ENCODE assay signal across 1 cellular context in the genomic region with DNA sequence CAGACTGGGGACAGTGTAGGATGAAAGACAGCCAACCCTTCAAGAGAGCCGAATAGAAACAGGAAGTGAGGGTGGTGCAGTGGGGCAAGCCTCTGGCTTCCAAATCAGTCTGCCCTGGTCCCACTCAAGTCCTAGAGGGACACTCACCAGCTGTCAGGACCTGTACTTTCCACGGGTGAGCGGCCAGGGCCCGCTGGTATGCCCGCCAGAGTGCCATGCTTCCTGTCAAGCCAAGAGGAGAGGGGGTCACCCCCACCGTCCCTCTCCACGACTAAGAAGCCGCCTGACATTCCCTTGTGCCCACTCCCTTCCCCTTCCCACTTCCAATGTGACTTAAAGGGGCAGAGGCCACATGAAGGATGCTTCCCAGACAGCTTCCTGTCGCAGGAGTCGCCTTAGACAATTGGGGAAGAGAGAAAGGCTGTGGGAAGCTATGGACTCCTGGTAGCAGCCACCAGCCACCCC.
TF ChIP-seq lines count a peak whose summit lies in the region.

No MANE protein-coding gene starts in this region.

TF ChIP-seq in K562, 482 proteins besides CTCF, POLR2A, EP300 and RAD21 (continued from another document):
- TF ChIP-seq, protein P1, sequence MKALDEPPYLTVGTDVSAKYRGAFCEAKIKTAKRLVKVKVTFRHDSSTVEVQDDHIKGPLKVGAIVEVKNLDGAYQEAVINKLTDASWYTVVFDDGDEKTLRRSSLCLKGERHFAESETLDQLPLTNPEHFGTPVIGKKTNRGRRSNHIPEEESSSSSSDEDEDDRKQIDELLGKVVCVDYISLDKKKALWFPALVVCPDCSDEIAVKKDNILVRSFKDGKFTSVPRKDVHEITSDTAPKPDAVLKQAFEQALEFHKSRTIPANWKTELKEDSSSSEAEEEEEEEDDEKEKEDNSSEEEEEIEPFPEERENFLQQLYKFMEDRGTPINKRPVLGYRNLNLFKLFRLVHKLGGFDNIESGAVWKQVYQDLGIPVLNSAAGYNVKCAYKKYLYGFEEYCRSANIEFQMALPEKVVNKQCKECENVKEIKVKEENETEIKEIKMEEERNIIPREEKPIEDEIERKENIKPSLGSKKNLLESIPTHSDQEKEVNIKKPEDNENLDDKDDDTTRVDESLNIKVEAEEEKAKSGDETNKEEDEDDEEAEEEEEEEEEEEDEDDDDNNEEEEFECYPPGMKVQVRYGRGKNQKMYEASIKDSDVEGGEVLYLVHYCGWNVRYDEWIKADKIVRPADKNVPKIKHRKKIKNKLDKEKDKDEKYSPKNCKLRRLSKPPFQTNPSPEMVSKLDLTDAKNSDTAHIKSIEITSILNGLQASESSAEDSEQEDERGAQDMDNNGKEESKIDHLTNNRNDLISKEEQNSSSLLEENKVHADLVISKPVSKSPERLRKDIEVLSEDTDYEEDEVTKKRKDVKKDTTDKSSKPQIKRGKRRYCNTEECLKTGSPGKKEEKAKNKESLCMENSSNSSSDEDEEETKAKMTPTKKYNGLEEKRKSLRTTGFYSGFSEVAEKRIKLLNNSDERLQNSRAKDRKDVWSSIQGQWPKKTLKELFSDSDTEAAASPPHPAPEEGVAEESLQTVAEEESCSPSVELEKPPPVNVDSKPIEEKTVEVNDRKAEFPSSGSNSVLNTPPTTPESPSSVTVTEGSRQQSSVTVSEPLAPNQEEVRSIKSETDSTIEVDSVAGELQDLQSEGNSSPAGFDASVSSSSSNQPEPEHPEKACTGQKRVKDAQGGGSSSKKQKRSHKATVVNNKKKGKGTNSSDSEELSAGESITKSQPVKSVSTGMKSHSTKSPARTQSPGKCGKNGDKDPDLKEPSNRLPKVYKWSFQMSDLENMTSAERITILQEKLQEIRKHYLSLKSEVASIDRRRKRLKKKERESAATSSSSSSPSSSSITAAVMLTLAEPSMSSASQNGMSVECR (CRISPR knock-in tag; IDR thresholded peaks at IDR 0.05) = peak; percentile 40
- TF ChIP-seq CHD2 (IDR thresholded peaks at IDR 0.05; ENCODE audit: low read depth, low read length) (no peak), MEF2A (IDR thresholded peaks at IDR 0.05; ENCODE audit: control insufficient read depth, low read depth, low read length) (no peak), ZNF24 (IDR thresholded peaks at IDR 0.05) (no peak), MCM5 (IDR thresholded peaks at IDR 0.05; ENCODE audit: low read depth) (no peak), ZNF263 (CRISPR knock-in tag; IDR thresholded peaks at IDR 0.05; ENCODE audit: borderline replicate concordance) (no peak), MYC (IDR thresholded peaks at IDR 0.05; ENCODE audit: low read depth, low read length) (no peak), MYC (CRISPR knock-in tag; IDR thresholded peaks at IDR 0.05; ENCODE audit: borderline replicate concordance, low read depth) (no peak), MBD2 (IDR thresholded peaks at IDR 0.05; ENCODE audit: borderline replicate concordance, low read depth) (no peak), SNRNP70 (optimal IDR thresholded peaks at IDR 0.05; ENCODE audit: low read depth, low read length) (no peak), CHD1 (IDR thresholded peaks at IDR 0.05; ENCODE audit: low read length) (no peak), POLR3A (IDR thresholded peaks at IDR 0.05; ENCODE audit: borderline replicate concordance, extremely low read depth, insufficient read depth, insufficient read length) (no peak), ZNF668 (CRISPR knock-in tag; IDR thresholded peaks at IDR 0.05) (no peak), MAFG (tag; conservative IDR thresholded peaks at IDR 0.05) (no peak), SRSF7 (optimal IDR thresholded peaks at IDR 0.05; ENCODE audit: low read depth, low read length) (no peak), ELF1 (tag; IDR thresholded peaks at IDR 0.05) (no peak), TCF7 (IDR thresholded peaks at IDR 0.05; ENCODE audit: borderline replicate concordance) (no peak), PPARD (CRISPR knock-in tag; IDR thresholded peaks at IDR 0.05) (no peak), HIVEP1 (CRISPR knock-in tag; IDR thresholded peaks at IDR 0.05) (no peak), ZNF311 (CRISPR knock-in tag; IDR thresholded peaks at IDR 0.05) (no peak), SRSF3 (IDR thresholded peaks at IDR 0.05; ENCODE audit: insufficient read depth, low read length) (0 out of 2 replicates have a peak, but pooled peaks have one; percentile 52), SPI1 (IDR thresholded peaks at IDR 0.05; ENCODE audit: borderline replicate concordance, low read depth, low read length) (peak; percentile 96), TGIF2 (CRISPR knock-in tag; IDR thresholded peaks at IDR 0.05) (no peak), FOXJ3 (CRISPR knock-in tag; IDR thresholded peaks at IDR 0.05) (no peak), ZNF121 (CRISPR knock-in tag; conservative IDR thresholded peaks at IDR 0.05) (no peak), ZNF324 (CRISPR knock-in tag; IDR thresholded peaks at IDR 0.05) (no peak), HMG20A (CRISPR knock-in tag; conservative IDR thresholded peaks at IDR 0.05) (no peak), TOE1 (IDR thresholded peaks at IDR 0.05; ENCODE audit: borderline replicate concordance) (no peak), TOE1 (CRISPR knock-in tag; IDR thresholded peaks at IDR 0.05; ENCODE audit: borderline replicate concordance, low read depth) (peak; percentile 59; the same call in 1 of the 2 replicates), IFI16 (CRISPR knock-in tag; IDR thresholded peaks at IDR 0.05) (no peak), CREM (IDR thresholded peaks at IDR 0.05; ENCODE audit: low read depth) (no peak), EWSR1 (IDR thresholded peaks at IDR 0.05; ENCODE audit: borderline replicate concordance, low read depth, partially characterized antibody) (no peak), ETS2 (tag; IDR thresholded peaks at IDR 0.05; ENCODE audit: borderline replicate concordance, poor library complexity, severe bottlenecking) (no peak)
- TF ChIP-seq, protein P2, sequence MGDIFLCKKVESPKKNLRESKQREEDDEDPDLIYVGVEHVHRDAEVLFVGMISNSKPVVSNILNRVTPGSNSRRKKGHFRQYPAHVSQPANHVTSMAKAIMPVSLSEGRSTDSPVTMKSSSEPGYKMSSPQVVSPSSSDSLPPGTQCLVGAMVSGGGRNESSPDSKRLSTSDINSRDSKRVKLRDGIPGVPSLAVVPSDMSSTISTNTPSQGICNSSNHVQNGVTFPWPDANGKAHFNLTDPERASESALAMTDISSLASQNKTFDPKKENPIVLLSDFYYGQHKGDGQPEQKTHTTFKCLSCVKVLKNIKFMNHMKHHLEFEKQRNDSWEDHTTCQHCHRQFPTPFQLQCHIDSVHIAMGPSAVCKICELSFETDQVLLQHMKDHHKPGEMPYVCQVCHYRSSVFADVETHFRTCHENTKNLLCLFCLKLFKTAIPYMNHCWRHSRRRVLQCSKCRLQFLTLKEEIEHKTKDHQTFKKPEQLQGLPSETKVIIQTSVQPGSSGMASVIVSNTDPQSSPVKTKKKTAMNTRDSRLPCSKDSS (IDR thresholded peaks at IDR 0.05; ENCODE audit: low read depth, partially characterized antibody) = no peak
- TF ChIP-seq, protein P3, sequence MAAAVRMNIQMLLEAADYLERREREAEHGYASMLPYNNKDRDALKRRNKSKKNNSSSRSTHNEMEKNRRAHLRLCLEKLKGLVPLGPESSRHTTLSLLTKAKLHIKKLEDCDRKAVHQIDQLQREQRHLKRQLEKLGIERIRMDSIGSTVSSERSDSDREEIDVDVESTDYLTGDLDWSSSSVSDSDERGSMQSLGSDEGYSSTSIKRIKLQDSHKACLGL (CRISPR knock-in tag; IDR thresholded peaks at IDR 0.05; ENCODE audit: borderline replicate concordance, poor library complexity, severe bottlenecking) = no peak
- TF ChIP-seq, protein P4, sequence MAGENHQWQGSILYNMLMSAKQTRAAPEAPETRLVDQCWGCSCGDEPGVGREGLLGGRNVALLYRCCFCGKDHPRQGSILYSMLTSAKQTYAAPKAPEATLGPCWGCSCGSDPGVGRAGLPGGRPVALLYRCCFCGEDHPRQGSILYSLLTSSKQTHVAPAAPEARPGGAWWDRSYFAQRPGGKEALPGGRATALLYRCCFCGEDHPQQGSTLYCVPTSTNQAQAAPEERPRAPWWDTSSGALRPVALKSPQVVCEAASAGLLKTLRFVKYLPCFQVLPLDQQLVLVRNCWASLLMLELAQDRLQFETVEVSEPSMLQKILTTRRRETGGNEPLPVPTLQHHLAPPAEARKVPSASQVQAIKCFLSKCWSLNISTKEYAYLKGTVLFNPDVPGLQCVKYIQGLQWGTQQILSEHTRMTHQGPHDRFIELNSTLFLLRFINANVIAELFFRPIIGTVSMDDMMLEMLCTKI (IDR thresholded peaks at IDR 0.05; ENCODE audit: partially characterized antibody) = no peak
- TF ChIP-seq, protein P5, sequence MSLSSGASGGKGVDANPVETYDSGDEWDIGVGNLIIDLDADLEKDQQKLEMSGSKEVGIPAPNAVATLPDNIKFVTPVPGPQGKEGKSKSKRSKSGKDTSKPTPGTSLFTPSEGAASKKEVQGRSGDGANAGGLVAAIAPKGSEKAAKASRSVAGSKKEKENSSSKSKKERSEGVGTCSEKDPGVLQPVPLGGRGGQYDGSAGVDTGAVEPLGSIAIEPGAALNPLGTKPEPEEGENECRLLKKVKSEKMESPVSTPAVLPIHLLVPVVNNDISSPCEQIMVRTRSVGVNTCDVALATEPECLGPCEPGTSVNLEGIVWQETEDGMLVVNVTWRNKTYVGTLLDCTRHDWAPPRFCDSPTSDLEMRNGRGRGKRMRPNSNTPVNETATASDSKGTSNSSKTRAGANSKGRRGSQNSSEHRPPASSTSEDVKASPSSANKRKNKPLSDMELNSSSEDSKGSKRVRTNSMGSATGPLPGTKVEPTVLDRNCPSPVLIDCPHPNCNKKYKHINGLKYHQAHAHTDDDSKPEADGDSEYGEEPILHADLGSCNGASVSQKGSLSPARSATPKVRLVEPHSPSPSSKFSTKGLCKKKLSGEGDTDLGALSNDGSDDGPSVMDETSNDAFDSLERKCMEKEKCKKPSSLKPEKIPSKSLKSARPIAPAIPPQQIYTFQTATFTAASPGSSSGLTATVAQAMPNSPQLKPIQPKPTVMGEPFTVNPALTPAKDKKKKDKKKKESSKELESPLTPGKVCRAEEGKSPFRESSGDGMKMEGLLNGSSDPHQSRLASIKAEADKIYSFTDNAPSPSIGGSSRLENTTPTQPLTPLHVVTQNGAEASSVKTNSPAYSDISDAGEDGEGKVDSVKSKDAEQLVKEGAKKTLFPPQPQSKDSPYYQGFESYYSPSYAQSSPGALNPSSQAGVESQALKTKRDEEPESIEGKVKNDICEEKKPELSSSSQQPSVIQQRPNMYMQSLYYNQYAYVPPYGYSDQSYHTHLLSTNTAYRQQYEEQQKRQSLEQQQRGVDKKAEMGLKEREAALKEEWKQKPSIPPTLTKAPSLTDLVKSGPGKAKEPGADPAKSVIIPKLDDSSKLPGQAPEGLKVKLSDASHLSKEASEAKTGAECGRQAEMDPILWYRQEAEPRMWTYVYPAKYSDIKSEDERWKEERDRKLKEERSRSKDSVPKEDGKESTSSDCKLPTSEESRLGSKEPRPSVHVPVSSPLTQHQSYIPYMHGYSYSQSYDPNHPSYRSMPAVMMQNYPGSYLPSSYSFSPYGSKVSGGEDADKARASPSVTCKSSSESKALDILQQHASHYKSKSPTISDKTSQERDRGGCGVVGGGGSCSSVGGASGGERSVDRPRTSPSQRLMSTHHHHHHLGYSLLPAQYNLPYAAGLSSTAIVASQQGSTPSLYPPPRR (CRISPR knock-in tag; IDR thresholded peaks at IDR 0.05; ENCODE audit: borderline replicate concordance) = no peak
- TF ChIP-seq, protein P6, sequence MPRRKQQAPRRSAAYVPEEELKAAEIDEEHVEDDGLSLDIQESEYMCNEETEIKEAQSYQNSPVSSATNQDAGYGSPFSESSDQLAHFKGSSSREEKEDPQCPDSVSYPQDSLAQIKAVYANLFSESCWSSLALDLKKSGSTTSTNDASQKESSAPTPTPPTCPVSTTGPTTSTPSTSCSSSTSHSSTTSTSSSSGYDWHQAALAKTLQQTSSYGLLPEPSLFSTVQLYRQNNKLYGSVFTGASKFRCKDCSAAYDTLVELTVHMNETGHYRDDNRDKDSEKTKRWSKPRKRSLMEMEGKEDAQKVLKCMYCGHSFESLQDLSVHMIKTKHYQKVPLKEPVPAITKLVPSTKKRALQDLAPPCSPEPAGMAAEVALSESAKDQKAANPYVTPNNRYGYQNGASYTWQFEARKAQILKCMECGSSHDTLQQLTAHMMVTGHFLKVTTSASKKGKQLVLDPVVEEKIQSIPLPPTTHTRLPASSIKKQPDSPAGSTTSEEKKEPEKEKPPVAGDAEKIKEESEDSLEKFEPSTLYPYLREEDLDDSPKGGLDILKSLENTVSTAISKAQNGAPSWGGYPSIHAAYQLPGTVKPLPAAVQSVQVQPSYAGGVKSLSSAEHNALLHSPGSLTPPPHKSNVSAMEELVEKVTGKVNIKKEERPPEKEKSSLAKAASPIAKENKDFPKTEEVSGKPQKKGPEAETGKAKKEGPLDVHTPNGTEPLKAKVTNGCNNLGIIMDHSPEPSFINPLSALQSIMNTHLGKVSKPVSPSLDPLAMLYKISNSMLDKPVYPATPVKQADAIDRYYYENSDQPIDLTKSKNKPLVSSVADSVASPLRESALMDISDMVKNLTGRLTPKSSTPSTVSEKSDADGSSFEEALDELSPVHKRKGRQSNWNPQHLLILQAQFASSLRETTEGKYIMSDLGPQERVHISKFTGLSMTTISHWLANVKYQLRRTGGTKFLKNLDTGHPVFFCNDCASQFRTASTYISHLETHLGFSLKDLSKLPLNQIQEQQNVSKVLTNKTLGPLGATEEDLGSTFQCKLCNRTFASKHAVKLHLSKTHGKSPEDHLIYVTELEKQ (CRISPR knock-in tag; IDR thresholded peaks at IDR 0.05) = no peak
- TF ChIP-seq, protein P7, sequence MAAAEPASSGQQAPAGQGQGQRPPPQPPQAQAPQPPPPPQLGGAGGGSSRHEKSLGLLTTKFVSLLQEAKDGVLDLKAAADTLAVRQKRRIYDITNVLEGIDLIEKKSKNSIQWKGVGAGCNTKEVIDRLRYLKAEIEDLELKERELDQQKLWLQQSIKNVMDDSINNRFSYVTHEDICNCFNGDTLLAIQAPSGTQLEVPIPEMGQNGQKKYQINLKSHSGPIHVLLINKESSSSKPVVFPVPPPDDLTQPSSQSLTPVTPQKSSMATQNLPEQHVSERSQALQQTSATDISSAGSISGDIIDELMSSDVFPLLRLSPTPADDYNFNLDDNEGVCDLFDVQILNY (CRISPR knock-in tag; IDR thresholded peaks at IDR 0.05) = peak; percentile 73; the same call in 1 of the 2 replicates
- TF ChIP-seq, protein P8, sequence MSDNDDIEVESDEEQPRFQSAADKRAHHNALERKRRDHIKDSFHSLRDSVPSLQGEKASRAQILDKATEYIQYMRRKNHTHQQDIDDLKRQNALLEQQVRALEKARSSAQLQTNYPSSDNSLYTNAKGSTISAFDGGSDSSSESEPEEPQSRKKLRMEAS (CRISPR knock-in tag; IDR thresholded peaks at IDR 0.05) = no peak
